28 cellular contexts compared by ENCODE assay signal in genomic region chr15:48527517-48527916, GRCh38.
"Had no signal": no experiment of that assay in that cellular context is flagged by ENCODE, and none has a peak within 500 bp of the region (broad histone marks: within the 10 kb centered on the region; RNA-seq: fewer than 3 reads in every experiment).

No MANE protein-coding gene starts in this region.

- H3K4me3 ChIP-seq: ovary, psoas muscle, right lobe of liver, sigmoid colon, stomach, suprapubic skin, testis, tibial artery, transverse colon, upper lobe of right lung, uterus had no signal

- ATAC-seq: naive thymus-derived CD8-positive, alpha-beta T cell; natural killer cell treated with Interleukin-12 subunit alpha and Interleukin-12 subunit beta and Interleukin-15 and Interleukin-18, amount 100 ng/mL, for 72 hours; psoas muscle; right cardiac atrium; right lobe of liver; stimulated activated effector memory CD8-positive, alpha-beta T cell treated with anti-CD3 and anti-CD28 coated beads, Interleukin-12 subunit alpha, Interleukin-12 subunit beta, amount 100 ng/mL, for 72 hours; stimulated activated naive B cell treated with anti-CD40 and anti-IgM and Interleukin-4, amounts not matched to agents 10 μg/mL and 1 μg/mL and 100 μg/mL, for 72 hours; upper lobe of right lung had no signal

- FAIRE-seq: small intestine had no signal

- H3K27me3 ChIP-seq: neutrophil, ovary, right lobe of liver, sigmoid colon, stomach, suprapubic skin, testis, tibial artery, transverse colon, upper lobe of right lung, uterus had no signal

- H3K4me1 ChIP-seq: parathyroid adenoma, psoas muscle, right lobe of liver, suprapubic skin, testis, tibial artery, transverse colon, upper lobe of right lung, uterus had no signal

- H2AFZ ChIP-seq: parathyroid adenoma had no signal

- H3K9ac ChIP-seq: parathyroid adenoma had no signal

- DNase-seq: naive thymus-derived CD8-positive, alpha-beta T cell; nephron progenitor cell; nucleus accumbens; ovary; posterior cingulate gyrus; psoas muscle; right cardiac atrium; right lobe of liver; sigmoid colon; small intestine; stimulated activated CD4-positive, alpha-beta T cell treated with anti-CD3 and anti-CD28 coated beads, Interleukin-15, amount 100 ng/mL, for 24 hours; stimulated activated CD4-positive, alpha-beta T cell treated with anti-CD3 and anti-CD28 coated beads, Interleukin-2, amount 100 ng/mL, for 24 hours; stimulated activated CD4-positive, alpha-beta T cell treated with anti-CD3 and anti-CD28 coated beads, Interleukin-2, amount 100 ng/mL, for 48 hours; stimulated activated CD4-positive, alpha-beta T cell treated with anti-CD3 and anti-CD28 coated beads, Interleukin-4, amount 100 ng/mL, for 24 hours; stimulated activated naive B cell treated with anti-CD40 and anti-IgM and Interleukin-4, amounts not matched to agents 10 μg/mL and 1 μg/mL and 100 μg/mL, for 72 hours; stimulated activated naive CD4-positive, alpha-beta T cell treated with Interleukin-2 at 50 U/mL for 16 hours; stomach; substantia nigra; testis; tibial artery; transverse colon; upper lobe of right lung; uterus had no signal

- H3K9me3 ChIP-seq: neutrophil, ovary, psoas muscle, right lobe of liver, sigmoid colon, stomach, suprapubic skin, testis, tibial artery, transverse colon, upper lobe of right lung, uterus had no signal

- H3K27ac ChIP-seq: neutrophil, ovary, parathyroid adenoma, psoas muscle, right lobe of liver, stomach, suprapubic skin, testis, tibial artery, transverse colon, upper lobe of right lung, uterus had no signal

- H3K79me2 ChIP-seq: parathyroid adenoma had no signal

- H3K36me3 ChIP-seq: ovary, right lobe of liver, transverse colon, upper lobe of right lung, uterus had no signal
